ENCODE assay signal across 6 cellular contexts in genomic region chr12:42733911-42734310, GRCh38.
"Had no signal": no experiment of that assay in that cellular context is flagged by ENCODE, and none has a peak within 500 bp of the region (broad histone marks: within the 10 kb centered on the region; RNA-seq: fewer than 3 reads in every experiment).

No MANE protein-coding gene starts in this region.

- ATAC-seq: HCT116 had no signal

- H3K4me3 ChIP-seq: GM23248, HAP-1 had no signal

- H2AFZ ChIP-seq: GM23248 had no signal

- H3K4me1 ChIP-seq: HAP-1 had no signal

- DNase-seq: GM23248, GOT3, H7, IMR-90 had no signal

- H3K36me3 ChIP-seq: HAP-1 had no signal

- H3K9ac ChIP-seq: GM23248 had no signal

- H3K9me3 ChIP-seq: HAP-1 had no signal

- H3K27ac ChIP-seq: GM23248 had no signal
